ENCODE assay signal across 8 cellular contexts in the genomic region with DNA sequence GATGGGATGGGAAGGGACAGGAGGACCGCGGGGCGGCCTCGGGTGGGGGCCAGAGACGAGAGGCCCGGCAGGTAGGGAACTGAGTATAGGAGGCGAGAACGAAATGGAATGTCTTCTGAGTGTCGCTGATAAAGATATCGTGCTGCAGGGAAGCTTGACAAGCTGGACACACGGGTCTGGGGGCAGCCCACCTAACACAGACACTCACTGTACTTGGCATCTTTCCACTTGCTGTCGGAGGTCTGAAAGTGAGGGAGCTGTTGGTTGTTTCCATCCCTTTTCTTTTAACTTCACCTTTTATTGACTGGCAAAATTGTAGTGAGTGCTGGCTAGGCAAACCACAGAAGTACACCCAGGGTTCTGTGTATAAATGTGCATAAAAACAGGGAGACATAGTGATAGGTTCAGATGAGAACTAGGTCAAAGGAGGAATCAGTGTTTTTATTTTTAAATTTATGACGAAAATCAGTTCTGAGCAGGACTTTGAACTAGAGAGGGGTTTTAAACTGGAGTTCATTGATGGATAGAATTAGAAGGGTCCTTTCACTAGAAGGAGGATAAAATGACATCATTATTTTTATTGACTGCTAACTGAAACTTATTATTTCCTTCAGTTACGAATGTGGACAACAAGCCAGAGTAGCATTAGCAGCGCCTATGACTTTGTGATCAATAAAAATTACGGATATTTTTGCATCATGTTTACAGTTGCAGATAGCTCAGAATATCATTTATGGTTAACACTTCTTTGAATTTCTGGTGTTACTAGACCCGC.
DNase-seq lines count a peak whose midpoint lies in the region; TF ChIP-seq lines count a peak whose summit lies in the region.

No MANE protein-coding gene starts in this region.

- H3K9me3 ChIP-seq in HEK293 (ENCODE audit: control insufficient read depth, insufficient read depth, low read depth, low read length) (no peaks in the 10 kb centered on the region), muscle layer of duodenum (ENCODE audit: control insufficient read depth in 1 of 2, low read length in 2 of 2) (no peaks in the 10 kb centered on the region)

- POLR2A ChIA-PET in HEK293 (lab: Yijun Ruan, JAX) = interaction anchor here (0.6 to 4.8 kb wide), 3 partner anchors 13 to 20 kb away, joined by 3 to 60 read pairs (median 3); a partner anchor contains a TSS

- peak; percentile 60 for DNase-seq in NCI-H82 (lab: John Stamatoyannopoulos, UW)
- DNase-seq in NCI-H82 treated with DMSO at 0.1 percent for 48 hours (lab: John Stamatoyannopoulos, UW; ENCODE audit: unreplicated experiment) = no peak
- DNase-seq in NCI-H345 treated with DMSO at 0.1 percent for 48 hours (lab: John Stamatoyannopoulos, UW; ENCODE audit: unreplicated experiment) = peak; percentile 8
- no peak for DNase-seq in coronary artery (ENCODE audit: low spot score)
- no peak for DNase-seq in NCI-H510A treated with DMSO at 0.1 percent for 48 hours (lab: John Stamatoyannopoulos, UW)
- no peak for DNase-seq in iPS-NIHi11 (ENCODE audit: low spot score)

- H3K27ac ChIP-seq in HEK293 (ENCODE audit: extremely low read depth, low read depth, low read length) = peak overlapping the region; percentile 80
- peak overlapping the region; percentile 79 to 87 for H3K27ac ChIP-seq in coronary artery
- peak overlapping the region; percentile 65 for H3K27ac ChIP-seq in muscle layer of duodenum (ENCODE audit: low read length)

- peaks cover 0 to 27% of the 10 kb centered on the region in 2 experiments; a peak in 2 of 3 replicates for H3K36me3 ChIP-seq in HEK293 (ENCODE audit: control insufficient read depth in 2 of 2, insufficient read depth in 1 of 2, low read length in 2 of 2)
- H3K36me3 ChIP-seq in muscle layer of duodenum (ENCODE audit: control insufficient read depth in 1 of 2, insufficient read depth in 2 of 2, low read length in 2 of 2) = no peaks in the 10 kb centered on the region

- H3K27me3 ChIP-seq in muscle layer of duodenum (ENCODE audit: low read depth, low read length) = no peaks in the 10 kb centered on the region

- CTCF ChIA-PET in HEK293 (lab: Yijun Ruan, JAX) = interaction anchor here (0.6 to 0.9 kb wide), 3 partner anchors 84 to 1174 kb away, joined by 3 read pairs; no protein-coding TSS in a partner anchor

- H3K4me1 ChIP-seq in HEK293 (ENCODE audit: control insufficient read depth, insufficient read depth, low read length) (no peaks in the 10 kb centered on the region), muscle layer of duodenum (ENCODE audit: control insufficient read depth in 1 of 2, insufficient read depth in 2 of 2, low read length in 2 of 2) (peaks cover 0 to 16% of the 10 kb centered on the region in 2 donors)

- H3K4me3 ChIP-seq in HEK293 (ENCODE audit: low read depth, low read length) = peak overlapping the region; percentile 99
- H3K4me3 ChIP-seq in coronary artery = peak overlapping the region; percentile 89
- H3K4me3 ChIP-seq in muscle layer of duodenum (ENCODE audit: low read depth in 1 of 2, low read length in 2 of 2) = peak overlapping the region; percentile 84 to 99

- no peak for TF ChIP-seq CTCF in HEK293 (tag by site-specific recombination; IDR thresholded peaks at IDR 0.05)
- no peak for TF ChIP-seq CTCF in coronary artery (IDR thresholded peaks at IDR 0.05)

TF ChIP-seq in HEK293, 187 proteins besides CTCF, POLR2A, EP300 and RAD21:
- TF ChIP-seq, protein P1, sequence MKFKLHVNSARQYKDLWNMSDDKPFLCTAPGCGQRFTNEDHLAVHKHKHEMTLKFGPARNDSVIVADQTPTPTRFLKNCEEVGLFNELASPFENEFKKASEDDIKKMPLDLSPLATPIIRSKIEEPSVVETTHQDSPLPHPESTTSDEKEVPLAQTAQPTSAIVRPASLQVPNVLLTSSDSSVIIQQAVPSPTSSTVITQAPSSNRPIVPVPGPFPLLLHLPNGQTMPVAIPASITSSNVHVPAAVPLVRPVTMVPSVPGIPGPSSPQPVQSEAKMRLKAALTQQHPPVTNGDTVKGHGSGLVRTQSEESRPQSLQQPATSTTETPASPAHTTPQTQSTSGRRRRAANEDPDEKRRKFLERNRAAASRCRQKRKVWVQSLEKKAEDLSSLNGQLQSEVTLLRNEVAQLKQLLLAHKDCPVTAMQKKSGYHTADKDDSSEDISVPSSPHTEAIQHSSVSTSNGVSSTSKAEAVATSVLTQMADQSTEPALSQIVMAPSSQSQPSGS (tag by site-specific recombination; IDR thresholded peaks at IDR 0.05; ENCODE audit: low read depth) = peak; percentile 90
- TF ChIP-seq, protein P2, sequence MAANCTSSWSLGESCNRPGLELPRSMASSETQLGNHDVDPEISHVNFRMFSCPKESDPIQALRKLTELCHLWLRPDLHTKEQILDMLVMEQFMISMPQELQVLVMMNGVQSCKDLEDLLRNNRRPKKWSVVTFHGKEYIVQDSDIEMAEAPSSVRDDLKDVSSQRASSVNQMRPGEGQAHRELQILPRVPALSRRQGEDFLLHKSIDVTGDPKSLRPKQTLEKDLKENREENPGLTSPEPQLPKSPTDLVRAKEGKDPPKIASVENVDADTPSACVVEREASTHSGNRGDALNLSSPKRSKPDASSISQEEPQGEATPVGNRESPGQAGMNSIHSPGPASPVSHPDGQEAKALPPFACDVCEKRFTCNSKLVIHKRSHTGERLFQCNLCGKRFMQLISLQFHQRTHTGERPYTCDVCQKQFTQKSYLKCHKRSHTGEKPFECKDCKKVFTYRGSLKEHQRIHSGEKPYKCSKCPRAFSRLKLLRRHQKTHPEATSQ (tag by site-specific recombination; IDR thresholded peaks at IDR 0.05) = 0 out of 2 replicates have a peak, but pooled peaks have one; percentile 1
- TF ChIP-seq ZFP37 (tag by site-specific recombination; IDR thresholded peaks at IDR 0.05) (0 out of 2 replicates have a peak, but pooled peaks have one; percentile 1), ZNF2 (tag by site-specific recombination; IDR thresholded peaks at IDR 0.05) (peak; percentile 8; the same call in 1 of the 2 replicates), ZNF114 (tag by site-specific recombination; IDR thresholded peaks at IDR 0.05) (no peak), ZNF501 (tag by site-specific recombination; IDR thresholded peaks at IDR 0.05) (peak; percentile 64; the same call in 1 of the 2 replicates), ZNF366 (tag by site-specific recombination; conservative IDR thresholded peaks at IDR 0.05) (peak; percentile 43; the same call in 1 of the 2 replicates), GLIS1 (tag by site-specific recombination; IDR thresholded peaks at IDR 0.05) (0 out of 2 replicates have a peak, but pooled peaks have one; percentile 37), ZBTB48 (tag by site-specific recombination; IDR thresholded peaks at IDR 0.05) (peak; percentile 20; the same call in 1 of the 2 replicates), ZBTB20 (tag by site-specific recombination; IDR thresholded peaks at IDR 0.05) (peak; percentile 62), KLF10 (tag by site-specific recombination; IDR thresholded peaks at IDR 0.05) (no peak)
- TF ChIP-seq, protein P3, sequence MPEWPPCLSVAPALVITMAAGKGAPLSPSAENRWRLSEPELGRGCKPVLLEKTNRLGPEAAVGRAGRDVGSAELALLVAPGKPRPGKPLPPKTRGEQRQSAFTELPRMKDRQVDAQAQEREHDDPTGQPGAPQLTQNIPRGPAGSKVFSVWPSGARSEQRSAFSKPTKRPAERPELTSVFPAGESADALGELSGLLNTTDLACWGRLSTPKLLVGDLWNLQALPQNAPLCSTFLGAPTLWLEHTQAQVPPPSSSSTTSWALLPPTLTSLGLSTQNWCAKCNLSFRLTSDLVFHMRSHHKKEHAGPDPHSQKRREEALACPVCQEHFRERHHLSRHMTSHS (tag by site-specific recombination; IDR thresholded peaks at IDR 0.05) = no peak
- TF ChIP-seq, protein P4, sequence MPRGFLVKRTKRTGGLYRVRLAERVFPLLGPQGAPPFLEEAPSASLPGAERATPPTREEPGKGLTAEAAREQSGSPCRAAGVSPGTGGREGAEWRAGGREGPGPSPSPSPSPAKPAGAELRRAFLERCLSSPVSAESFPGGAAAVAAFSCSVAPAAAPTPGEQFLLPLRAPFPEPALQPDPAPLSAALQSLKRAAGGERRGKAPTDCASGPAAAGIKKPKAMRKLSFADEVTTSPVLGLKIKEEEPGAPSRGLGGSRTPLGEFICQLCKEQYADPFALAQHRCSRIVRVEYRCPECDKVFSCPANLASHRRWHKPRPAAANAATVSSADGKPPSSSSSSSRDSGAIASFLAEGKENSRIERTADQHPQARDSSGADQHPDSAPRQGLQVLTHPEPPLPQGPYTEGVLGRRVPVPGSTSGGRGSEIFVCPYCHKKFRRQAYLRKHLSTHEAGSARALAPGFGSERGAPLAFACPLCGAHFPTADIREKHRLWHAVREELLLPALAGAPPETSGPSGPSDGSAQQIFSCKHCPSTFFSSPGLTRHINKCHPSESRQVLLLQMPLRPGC (tag by site-specific recombination; IDR thresholded peaks at IDR 0.05) = no peak; the same call in 1 of the 2 replicates
TF ChIP-seq in HEK293: peak in this region for 9.

Comparison
In these comparisons a context has a peak if more than half of its experiments do, and no peak if none do; other contexts are left out.
1. DNase-seq: peak in NCI-H82 (single experiment) and NCI-H345 treated with DMSO at 0.1 percent for 48 hours (single experiment); none in NCI-H82 treated with DMSO at 0.1 percent for 48 hours (single experiment), coronary artery (single experiment), NCI-H510A treated with DMSO at 0.1 percent for 48 hours (single experiment) and iPS-NIHi11 (single experiment).
2. Peak in every context shown above with its lines, with median percentiles within 50 percentile points of each other: H3K27ac ChIP-seq and H3K4me3 ChIP-seq.